In the genomic region with DNA sequence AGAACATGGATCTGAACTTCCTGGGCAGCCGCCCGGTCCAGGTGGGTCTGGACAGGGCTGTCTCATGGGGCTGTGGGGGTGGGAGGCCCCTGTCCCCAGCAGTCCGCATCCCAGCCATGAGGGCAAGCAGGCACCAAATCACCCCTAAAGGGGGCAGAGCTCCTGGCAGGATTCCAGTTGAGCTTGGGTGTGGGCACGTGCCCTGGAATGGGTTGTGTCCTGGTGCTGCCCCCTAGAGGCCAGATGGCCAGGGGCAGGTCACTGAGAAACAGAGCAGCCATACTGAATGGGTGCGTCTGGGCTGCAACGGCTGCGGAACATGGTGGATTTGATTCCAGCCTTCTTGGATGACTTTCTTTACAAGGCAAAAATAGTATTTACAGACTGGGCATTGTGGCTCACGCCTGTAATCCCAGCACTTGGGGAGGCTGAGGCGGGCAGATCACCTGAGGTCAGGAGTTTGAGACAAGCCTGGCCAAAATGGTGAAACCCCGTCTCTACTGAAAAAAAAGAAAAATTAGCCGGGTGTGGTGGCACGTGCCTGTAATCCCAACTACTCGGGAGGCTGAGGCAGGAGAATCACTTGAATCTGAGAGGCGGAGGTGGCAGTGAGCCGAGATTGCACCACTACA, we compare ENCODE assay signal across 8 cellular contexts. TPM values are rescaled to one million over a fixed set of nuclear protein-coding genes. Genes with fewer than 3 reads are reported as not detected.
DNase-seq lines count a peak whose midpoint lies in the region; TF ChIP-seq lines count a peak whose summit lies in the region.
"Not testable (repeated sequence)": the region's sequence is repeated elsewhere in the genome, so short reads cannot be mapped to it uniquely, and the experiment has no call there.

No MANE protein-coding gene starts in this region.

- not testable (repeated sequence) for H3K9me3 Mint-ChIP-seq in activated CD4-positive, alpha-beta T cell treated with anti-CD3 and anti-CD28 coated beads, Interleukin-2, amount 10 ng/mL, durations not matched to agents 24 days and 14 days
- H3K9me3 Mint-ChIP-seq in brain = peaks cover 0 to 13% (median 3%) of the 10 kb centered on the region in 5 experiments

- TF ChIP-seq POLR2A in prostate gland (IDR thresholded peaks at IDR 0.05); testis (IDR thresholded peaks at IDR 0.05): not testable (repeated sequence)

- not testable (repeated sequence) for H3K79me2 ChIP-seq in OCI-LY1 (ENCODE audit: insufficient read depth, low read length)

- not testable (repeated sequence) for H3K4me3 ChIP-seq in OCI-LY1 (ENCODE audit: low read depth, low read length, poor library complexity, severe bottlenecking); right atrium auricular region; prostate gland; testis

- H3K9ac ChIP-seq in OCI-LY1 (ENCODE audit: low read length) = not testable (repeated sequence)

- H3K4me2 ChIP-seq in OCI-LY1 (ENCODE audit: low read length) = not testable (repeated sequence)

- not testable (repeated sequence) for H3K27me3 Mint-ChIP-seq in activated CD4-positive, alpha-beta T cell treated with anti-CD3 and anti-CD28 coated beads, Interleukin-2, amount 10 ng/mL, durations not matched to agents 24 days and 14 days; brain

- WGBS in prostate gland = 81% methylated on average over 15 of the region's 15 CpGs
- WGBS in testis, 2 donors = 85 to 93% methylated on average over 10 to 15 of the region's 15 CpGs

- H3K36me3 ChIP-seq in OCI-LY1 (ENCODE audit: insufficient read depth, low read length) = peaks cover 41% of the 10 kb centered on the region
- H3K36me3 ChIP-seq in right atrium auricular region = peaks cover 55% of the 10 kb centered on the region
- peaks cover 0 to 14% of the 10 kb centered on the region in 2 donors for H3K36me3 ChIP-seq in prostate gland
- not testable (repeated sequence) for H3K36me3 ChIP-seq in testis (ENCODE audit: low read depth, missing control alignments)

- peak overlapping the region; percentile 32 for H3K27ac Mint-ChIP-seq in activated CD4-positive, alpha-beta T cell treated with anti-CD3 and anti-CD28 coated beads, Interleukin-2, amount 10 ng/mL, durations not matched to agents 24 days and 14 days
- H3K27ac Mint-ChIP-seq in brain = not testable (repeated sequence)

- H3K9me2 ChIP-seq in OCI-LY1 (ENCODE audit: low read depth, low read length) = not testable (repeated sequence)

- H3K4me1 ChIP-seq in OCI-LY1 (ENCODE audit: insufficient read depth, low read length, severe bottlenecking); right atrium auricular region; prostate gland (replicated peaks): not testable (repeated sequence)
- peaks cover 15% of the 10 kb centered on the region for H3K4me1 ChIP-seq in testis

- peaks cover 34% of the 10 kb centered on the region for H3K36me3 Mint-ChIP-seq in activated CD4-positive, alpha-beta T cell treated with anti-CD3 and anti-CD28 coated beads, Interleukin-2, amount 10 ng/mL, durations not matched to agents 24 days and 14 days (ENCODE audit: low read depth)
- peaks cover 62% of the 10 kb centered on the region for H3K36me3 Mint-ChIP-seq in brain

- not testable (repeated sequence) for H3K27me3 ChIP-seq in OCI-LY1 (ENCODE audit: insufficient read depth, low read length); right atrium auricular region; prostate gland (replicated peaks; ENCODE audit: insufficient read depth); testis

- H3K4me3 Mint-ChIP-seq in activated CD4-positive, alpha-beta T cell treated with anti-CD3 and anti-CD28 coated beads, Interleukin-2, amount 10 ng/mL, durations not matched to agents 24 days and 14 days; brain: not testable (repeated sequence)

- H3K27ac ChIP-seq in OCI-LY1 (ENCODE audit: low read depth, low read length, poor library complexity, severe bottlenecking); right atrium auricular region; prostate gland; testis: not testable (repeated sequence)

- DNase-seq in DMS53 treated with DMSO at 0.1 percent for 48 hours (lab: John Stamatoyannopoulos, UW; ENCODE audit: unreplicated experiment) (peak; percentile 21), testis (peak; percentile 54)
- DNase-seq in activated CD4-positive, alpha-beta T cell treated with anti-CD3 and anti-CD28 coated beads, Interleukin-2, amount 10 ng/mL, durations not matched to agents 24 days and 14 days = peak; percentile 91
- DNase-seq in right atrium auricular region (ENCODE audit: low spot score); prostate gland (ENCODE audit: low spot score): not testable (repeated sequence)

- H3K4me1 Mint-ChIP-seq in activated CD4-positive, alpha-beta T cell treated with anti-CD3 and anti-CD28 coated beads, Interleukin-2, amount 10 ng/mL, durations not matched to agents 24 days and 14 days = peaks cover 20% of the 10 kb centered on the region
- H3K4me1 Mint-ChIP-seq in brain = not testable (repeated sequence)

- TF ChIP-seq EP300 in Ishikawa (IDR thresholded peaks at IDR 0.05; ENCODE audit: borderline replicate concordance) = not testable (repeated sequence)

- intact Hi-C loops in activated CD4-positive, alpha-beta T cell treated with anti-CD3 and anti-CD28 coated beads, Interleukin-2, amount 10 ng/mL, durations not matched to agents 24 days and 14 days (cut with micrococcal nuclease); prostate gland (cut with DNase I); testis (cut with DNase I; ENCODE audit: low total_unique reads): not testable (repeated sequence)

- H3K9me3 ChIP-seq in OCI-LY1 (ENCODE audit: low read length); right atrium auricular region; prostate gland; testis: not testable (repeated sequence)

- not testable (repeated sequence) for H2AFZ ChIP-seq in OCI-LY1 (ENCODE audit: low read length)

- peak; percentile 50; the same call in 1 of the 2 replicates for TF ChIP-seq RAD21 in Ishikawa (IDR thresholded peaks at IDR 0.05; ENCODE audit: low read depth)

- not testable (repeated sequence) for H3F3A ChIP-seq in OCI-LY1 (ENCODE audit: insufficient read depth, low read length)

- not testable (repeated sequence) for H4K20me1 ChIP-seq in OCI-LY1 (ENCODE audit: insufficient read depth, low read length)

- TF ChIP-seq CTCF in OCI-LY1 (IDR thresholded peaks at IDR 0.05; ENCODE audit: low read length) = peak; percentile 92
- TF ChIP-seq CTCF in brain (conservative IDR thresholded peaks at IDR 0.05) = peak; percentile 59 to 71
- peak; percentile 27 to 69 for TF ChIP-seq CTCF in right atrium auricular region (IDR thresholded peaks at IDR 0.05)
- TF ChIP-seq CTCF in prostate gland (IDR thresholded peaks at IDR 0.05) = peak in 3 of 4 experiments; percentile 37 to 57 (median 41)
- peak; percentile 33 to 69 (median 51) for TF ChIP-seq CTCF in testis (IDR thresholded peaks at IDR 0.05)

TF ChIP-seq in Ishikawa, 13 proteins besides CTCF, POLR2A, EP300 and RAD21:
- peak; percentile 72 for TF ChIP-seq NFIC (IDR thresholded peaks at IDR 0.05)
- peak; percentile 79 for TF ChIP-seq MAX (IDR thresholded peaks at IDR 0.05)
- TF ChIP-seq YY1 (IDR thresholded peaks at IDR 0.05; ENCODE audit: low read depth) = peak; percentile 70; the same call in 1 of the 2 replicates
- peak; percentile 88 for TF ChIP-seq USF1 (IDR thresholded peaks at IDR 0.05)

RNA-seq across cellular contexts. Expression of gene MGRN1, which starts 25.9 kb away (rescaled TPM):
- total RNA-seq in activated CD4-positive, alpha-beta T cell treated with anti-CD3 and anti-CD28 coated beads, Interleukin-2, amount 10 ng/mL, durations not matched to agents 24 days and 14 days = 103 and 108 TPM in 2 replicates
- polyA plus RNA-seq in brain (ENCODE audit: insufficient read depth, low read depth, low replicate concordance) (63.1 TPM), testis (ENCODE audit: insufficient read depth, low read depth, low replicate concordance) (34.7 TPM)
- total RNA-seq in right atrium auricular region (10 to 100 TPM; 35.6 to 47.4 TPM), prostate gland (100 to 1,000 TPM in 1 of 2 donors, 10 to 100 TPM in 1; 59.6 to 101 TPM), testis (10 to 100 TPM; 89.7 to 91.1 TPM)

RNA-seq across cellular contexts. Expression of gene UBALD1, which starts 35.9 kb away (rescaled TPM):
- total RNA-seq in activated CD4-positive, alpha-beta T cell treated with anti-CD3 and anti-CD28 coated beads, Interleukin-2, amount 10 ng/mL, durations not matched to agents 24 days and 14 days = 17.2 and 20.5 TPM in 2 replicates
- 50.5 TPM for polyA plus RNA-seq in brain (ENCODE audit: insufficient read depth, low read depth, low replicate concordance)
- 10 to 100 TPM; 10.8 to 12.2 TPM for total RNA-seq in right atrium auricular region
- 10 to 100 TPM; 14.5 to 22.1 TPM for total RNA-seq in prostate gland
- 10 to 100 TPM; 15.9 to 25.0 TPM for total RNA-seq in testis
- polyA plus RNA-seq in testis (ENCODE audit: insufficient read depth, low read depth, low replicate concordance) = 33.3 TPM

RNA-seq across cellular contexts. Expression of gene NUDT16L1, which starts 42.8 kb away (rescaled TPM):
- total RNA-seq in activated CD4-positive, alpha-beta T cell treated with anti-CD3 and anti-CD28 coated beads, Interleukin-2, amount 10 ng/mL, durations not matched to agents 24 days and 14 days = 35.4 and 36.1 TPM in 2 replicates
- polyA plus RNA-seq in brain (ENCODE audit: insufficient read depth, low read depth, low replicate concordance) (78.7 TPM), testis (ENCODE audit: insufficient read depth, low read depth, low replicate concordance) (34.3 TPM)
- total RNA-seq in right atrium auricular region (10 to 100 TPM; 25.5 to 61.5 TPM), prostate gland (10 to 100 TPM; 57.4 to 75.3 TPM), testis (10 to 100 TPM; 33.6 to 48.6 TPM)

Comparison
In these comparisons a context has a peak if more than half of its experiments do, and no peak if none do; other contexts are left out.
1. CTCF ChIP-seq: peak in every context shown above with its lines; median percentile 92 in OCI-LY1; 65 in brain; 51 in testis; 48 in right atrium auricular region; 41 in prostate gland.